In genomic region chr17:81478119-81478518, GRCh38 we compare ENCODE assay signal across 24 cellular contexts. TPM values are rescaled to one million over a fixed set of nuclear protein-coding genes. Genes with fewer than 3 reads are reported as not detected.
"Had no signal": no experiment of that assay in that cellular context is flagged by ENCODE, and none has a peak within 500 bp of the region (broad histone marks: within the 10 kb centered on the region; RNA-seq: fewer than 3 reads in every experiment).

No MANE protein-coding gene starts in this region.

- H3K27ac Mint-ChIP-seq: activated CD4-positive, alpha-beta T cell treated with anti-CD3 and anti-CD28 coated beads, Interleukin-2, amount 10 ng/mL, durations not matched to agents 24 days and 14 days; activated CD8-positive, alpha-beta memory T cell treated with anti-CD3 and anti-CD28 coated beads, Interleukin-2, amount 10 ng/mL, durations not matched to agents 7 days and 5 days; activated naive CD4-positive, alpha-beta T cell treated with anti-CD3 and anti-CD28 coated beads, Interleukin-2, amount 50 U/mL, for 24 hours; activated T-cell treated with anti-CD3 and anti-CD28 coated beads, Interleukin-2, amount 50 U/mL, for 24 hours; activated T-helper 1 cell treated with anti-CD3 and anti-CD28 coated beads, Interleukin-12 subunit alpha, Interleukin-12 subunit beta, Interleukin-2, Interleukin-4 antibody, amounts not matched to agents 30 ng/mL and 10 ng/mL and 1 ng/mL, durations not matched to agents 14 hours and 24 hours and 36 hours; T-helper 17 cell; WTC11 had no signal

- FAIRE-seq: bronchial epithelial cell had no signal

- H3K4me3 Mint-ChIP-seq: activated CD4-positive, alpha-beta T cell treated with anti-CD3 and anti-CD28 coated beads, Interleukin-2, amount 10 ng/mL, durations not matched to agents 24 days and 14 days; activated CD8-positive, alpha-beta memory T cell treated with anti-CD3 and anti-CD28 coated beads, Interleukin-2, amount 10 ng/mL, durations not matched to agents 7 days and 5 days; activated naive CD4-positive, alpha-beta T cell treated with anti-CD3 and anti-CD28 coated beads, Interleukin-2, amount 50 U/mL, for 24 hours; activated T-cell treated with anti-CD3 and anti-CD28 coated beads, Interleukin-2, amount 50 U/mL, for 24 hours; activated T-helper 1 cell treated with anti-CD3 and anti-CD28 coated beads, Interleukin-12 subunit alpha, Interleukin-12 subunit beta, Interleukin-2, Interleukin-4 antibody, amounts not matched to agents 30 ng/mL and 10 ng/mL and 1 ng/mL, durations not matched to agents 14 hours and 24 hours and 36 hours; T-helper 17 cell; WTC11 had no signal

- DNase-seq: activated CD4-positive, alpha-beta T cell treated with anti-CD3 and anti-CD28 coated beads for 1 hour; activated CD4-positive, alpha-beta T cell treated with anti-CD3 and anti-CD28 coated beads, Interleukin-2, amount 10 ng/mL, durations not matched to agents 24 days and 14 days; activated CD4-positive, alpha-beta T cell treated with anti-CD3 and anti-CD28 coated beads, Interleukin-2, amount 50 U/mL, for 48 hours; activated CD8-positive, alpha-beta memory T cell treated with anti-CD3 and anti-CD28 coated beads, Interleukin-2, amount 10 ng/mL, durations not matched to agents 7 days and 5 days; activated effector memory CD4-positive, alpha-beta T cell treated with Interleukin-2 at 50 U/mL for 16 hours; activated naive CD4-positive, alpha-beta T cell; activated T-cell treated with anti-CD3 and anti-CD28 coated beads, Interleukin-2, amount 50 U/mL, for 24 hours; aorta; NCI-H1105; NCI-H1436; NCI-H1694 treated with DMSO at 0.1 percent for 48 hours; NCI-H2029 treated with DMSO at 0.1 percent for 48 hours; NCI-H446; NCI-H524; SIG-M5; T-helper 17 cell; T-helper 9 cell had no signal

- H3K9ac ChIP-seq: KMS-11 had no signal

- H3K36me3 Mint-ChIP-seq: activated CD8-positive, alpha-beta memory T cell treated with anti-CD3 and anti-CD28 coated beads, Interleukin-2, amount 10 ng/mL, durations not matched to agents 7 days and 5 days; activated naive CD4-positive, alpha-beta T cell treated with anti-CD3 and anti-CD28 coated beads, Interleukin-2, amount 50 U/mL, for 24 hours; WTC11 had no signal

- H3K4me2 ChIP-seq: KMS-11 had no signal

- H3K27ac ChIP-seq: KMS-11 had no signal

- ATAC-seq: activated CD8-positive, alpha-beta memory T cell treated with anti-CD3 and anti-CD28 coated beads, Interleukin-2, amount 10 ng/mL, durations not matched to agents 7 days and 5 days; T-helper 17 cell; WTC11 had no signal

- H3K9me3 Mint-ChIP-seq: activated CD4-positive, alpha-beta T cell treated with anti-CD3 and anti-CD28 coated beads, Interleukin-2, amount 10 ng/mL, durations not matched to agents 24 days and 14 days; activated naive CD4-positive, alpha-beta T cell treated with anti-CD3 and anti-CD28 coated beads, Interleukin-2, amount 50 U/mL, for 24 hours; activated T-cell treated with anti-CD3 and anti-CD28 coated beads, Interleukin-2, amount 50 U/mL, for 24 hours; activated T-helper 1 cell treated with anti-CD3 and anti-CD28 coated beads, Interleukin-12 subunit alpha, Interleukin-12 subunit beta, Interleukin-2, Interleukin-4 antibody, amounts not matched to agents 30 ng/mL and 10 ng/mL and 1 ng/mL, durations not matched to agents 14 hours and 24 hours and 36 hours; WTC11 had no signal

RNA-seq across cellular contexts. Expression of gene FSCN2, which starts 50.1 kb away (rescaled TPM):
- total RNA-seq: MCF 10A, RPMI7951 had no signal
